In genomic region chr19:798415-799075, GRCh38 we compare ENCODE assay signal across 8 cellular contexts. TPM values are rescaled to one million over a fixed set of nuclear protein-coding genes. Genes with fewer than 3 reads are reported as not detected.
DNase-seq lines count a peak whose midpoint lies in the region; ATAC-seq and TF ChIP-seq lines count a peak whose summit lies in the region.

No MANE protein-coding gene starts in this region.

- H3K36me3 Mint-ChIP-seq in activated naive CD4-positive, alpha-beta T cell treated with anti-CD3 and anti-CD28 coated beads for 36 hours (ENCODE audit: low read depth) = peaks cover 39% of the 10 kb centered on the region
- H3K36me3 Mint-ChIP-seq in activated naive CD8-positive, alpha-beta T cell = peaks cover 7% of the 10 kb centered on the region

- peaks cover 37% of the 10 kb centered on the region for H3K4me1 Mint-ChIP-seq in activated naive CD4-positive, alpha-beta T cell treated with anti-CD3 and anti-CD28 coated beads for 36 hours (ENCODE audit: low read depth)
- peaks cover 34% of the 10 kb centered on the region for H3K4me1 Mint-ChIP-seq in activated naive CD8-positive, alpha-beta T cell (ENCODE audit: low read depth)

- no peaks in the 10 kb centered on the region for H3K9me3 ChIP-seq in subcutaneous abdominal adipose tissue (ENCODE audit: control insufficient read depth in 5 of 5, low read length in 5 of 5)

- no peaks in the 10 kb centered on the region for H3K9me3 Mint-ChIP-seq in activated naive CD4-positive, alpha-beta T cell treated with anti-CD3 and anti-CD28 coated beads for 36 hours
- H3K9me3 Mint-ChIP-seq in activated naive CD8-positive, alpha-beta T cell (ENCODE audit: low read depth) = no peaks in the 10 kb centered on the region

- peak overlapping the region in 4 of 5 donors; percentile 85 to 89 (median 88) for H3K9ac ChIP-seq in subcutaneous abdominal adipose tissue (ENCODE audit: low read length in 5 of 5)

- no peaks in the 10 kb centered on the region for H3K27me3 ChIP-seq in kidney epithelial cell (ENCODE audit: control insufficient read depth, insufficient read depth, low read length)
- H3K27me3 ChIP-seq in subcutaneous abdominal adipose tissue (ENCODE audit: control insufficient read depth in 5 of 5, insufficient read depth in 4 of 5, low read length in 5 of 5) = no peaks in the 10 kb centered on the region

- DNase-seq in activated naive CD4-positive, alpha-beta T cell treated with anti-CD3 and anti-CD28 coated beads for 36 hours = no peak
- no peak for DNase-seq in activated naive CD4-positive, alpha-beta T cell treated with Interleukin-2 at 50 U/mL for 16 hours
- DNase-seq in kidney epithelial cell (ENCODE audit: low read depth) (no peak), HuH-7 (ENCODE audit: low spot score) (no peak)
- DNase-seq in central memory CD4-positive, alpha-beta T cell = no peak

- no peak for ATAC-seq in GM21528 (IDR thresholded peaks at IDR 0.05; ENCODE audit: low FRiP score, unreplicated experiment)

- H3K4me3 ChIP-seq in kidney epithelial cell (ENCODE audit: low read depth, low read length) = peak overlapping the region; percentile 89
- H3K4me3 ChIP-seq in subcutaneous abdominal adipose tissue (ENCODE audit: low read depth in 1 of 5, low read length in 5 of 5) = peak overlapping the region; percentile 75 to 90 (median 88)

- H3K36me3 ChIP-seq in kidney epithelial cell (ENCODE audit: control insufficient read depth, insufficient read depth, low read length) (peaks cover 4% of the 10 kb centered on the region), subcutaneous abdominal adipose tissue (ENCODE audit: control insufficient read depth in 5 of 5, insufficient read depth in 5 of 5, low read length in 5 of 5) (peaks cover 0 to 27% (median 12%) of the 10 kb centered on the region in 5 donors)

- H3K4me3 Mint-ChIP-seq in activated naive CD4-positive, alpha-beta T cell treated with anti-CD3 and anti-CD28 coated beads for 36 hours = peak overlapping the region; percentile 87
- peak overlapping the region; percentile 90 for H3K4me3 Mint-ChIP-seq in activated naive CD8-positive, alpha-beta T cell

- CTCF ChIA-PET in activated naive CD4-positive, alpha-beta T cell treated with anti-CD3 and anti-CD28 coated beads for 36 hours (lab: Charles Lee) = interaction anchor here (1.1 kb wide), 1 partner anchor 446 kb away, joined by 3 read pairs; no protein-coding TSS in a partner anchor

- no peaks in the 10 kb centered on the region for H3K27me3 Mint-ChIP-seq in activated naive CD4-positive, alpha-beta T cell treated with anti-CD3 and anti-CD28 coated beads for 36 hours (ENCODE audit: low read depth)
- H3K27me3 Mint-ChIP-seq in activated naive CD8-positive, alpha-beta T cell = no peaks in the 10 kb centered on the region

- intact Hi-C loops in activated naive CD4-positive, alpha-beta T cell treated with anti-CD3 and anti-CD28 coated beads for 36 hours (cut with micrococcal nuclease) = loop anchor here (1.0 to 5.0 kb wide), 3 partner anchors 11 to 454 kb away; partner anchors contain the start of gene POLR2E

- TF ChIP-seq CTCF in kidney epithelial cell (IDR thresholded peaks at IDR 0.05; ENCODE audit: insufficient read depth, low read length, poor library complexity, severe bottlenecking) = no peak

- H3K4me1 ChIP-seq in subcutaneous abdominal adipose tissue (ENCODE audit: control insufficient read depth in 5 of 5, insufficient read depth in 5 of 5, low read length in 5 of 5) = peaks cover 20 to 72% (median 69%) of the 10 kb centered on the region in 5 donors

- peak overlapping the region; percentile 87 for H3K27ac Mint-ChIP-seq in activated naive CD4-positive, alpha-beta T cell treated with anti-CD3 and anti-CD28 coated beads for 36 hours
- H3K27ac Mint-ChIP-seq in activated naive CD8-positive, alpha-beta T cell = peak overlapping the region; percentile 87

- H3K27ac ChIP-seq in subcutaneous abdominal adipose tissue (ENCODE audit: low read depth, low read length) = peak overlapping the region; percentile 69

RNA-seq across cellular contexts. Expression of gene PTBP1, which starts 1.3 kb away (rescaled TPM):
- 100 to 1,000 TPM; 510 to 532 TPM for total RNA-seq in activated naive CD4-positive, alpha-beta T cell treated with anti-CD3 and anti-CD28 coated beads for 36 hours
- 268 and 349 TPM in 2 replicates for total RNA-seq in kidney epithelial cell

RNA-seq across cellular contexts. Expression of gene PLPPR3, which starts 23.2 kb away (rescaled TPM):
- total RNA-seq in activated naive CD4-positive, alpha-beta T cell treated with anti-CD3 and anti-CD28 coated beads for 36 hours = not detected
- total RNA-seq in kidney epithelial cell = 2.9 and 4.1 TPM in 2 replicates

RNA-seq across cellular contexts. Expression of gene AZU1, which starts 29.1 kb away (rescaled TPM):
- not detected for total RNA-seq in activated naive CD4-positive, alpha-beta T cell treated with anti-CD3 and anti-CD28 coated beads for 36 hours
- not detected in 2 replicates for total RNA-seq in kidney epithelial cell

RNA-seq across cellular contexts. Expression of gene PRTN3, which starts 42.3 kb away (rescaled TPM):
- total RNA-seq in activated naive CD4-positive, alpha-beta T cell treated with anti-CD3 and anti-CD28 coated beads for 36 hours = not detected
- total RNA-seq in kidney epithelial cell = not detected in 2 replicates

RNA-seq across cellular contexts. Expression of gene MISP, which starts 47.6 kb away (rescaled TPM):
- total RNA-seq in activated naive CD4-positive, alpha-beta T cell treated with anti-CD3 and anti-CD28 coated beads for 36 hours = not detected
- 45.6 and 52.4 TPM in 2 replicates for total RNA-seq in kidney epithelial cell
